ENCODE assay signal across 27 cellular contexts in genomic region chr1:217432339-217432738, GRCh38.
"Had no signal": no experiment of that assay in that cellular context is flagged by ENCODE, and none has a peak within 500 bp of the region (broad histone marks: within the 10 kb centered on the region; RNA-seq: fewer than 3 reads in every experiment).

No MANE protein-coding gene starts in this region.

- H3K27me3 Mint-ChIP-seq: memory B cell; naive thymus-derived CD4-positive, alpha-beta T cell; natural killer cell treated with Interleukin-12 subunit alpha and Interleukin-12 subunit beta and Interleukin-15 and Interleukin-18, amount 100 ng/mL, for 72 hours; progenitor cell of endocrine pancreas; stimulated activated memory B cell treated with anti-CD40 and anti-IgM and Interleukin-4, amounts not matched to agents 10 μg/mL and 1 μg/mL and 100 μg/mL, for 72 hours; stimulated activated naive CD8-positive, alpha-beta T cell treated with anti-CD3 and anti-CD28 coated beads, Interleukin-15, amount 100 ng/mL, for 72 hours had no signal

- H3K9me3 ChIP-seq: left ventricle myocardium inferior, mucosa of descending colon, ovary, right atrium auricular region, right lobe of liver, testis, thyroid gland, transverse colon, upper lobe of left lung, vagina had no signal

- DNase-seq: hypothalamus; immature natural killer cell; left ventricle myocardium inferior; midbrain; mucosa of descending colon; naive thymus-derived CD4-positive, alpha-beta T cell; ovary; right lobe of liver; stimulated activated CD4-positive, alpha-beta T cell treated with anti-CD3 and anti-CD28 coated beads, Interleukin-1b, Interleukin-23, amount 100 ng/mL, for 48 hours; stimulated activated CD4-positive, alpha-beta T cell treated with anti-CD3 and anti-CD28 coated beads, Interleukin-2, amount 100 ng/mL, for 48 hours; stimulated activated CD4-positive, alpha-beta T cell treated with anti-CD3 and anti-CD28 coated beads, Interleukin-4, amount 100 ng/mL, for 4 hours; stimulated activated CD8-positive, alpha-beta memory T cell treated with anti-CD3 and anti-CD28 coated beads, Interleukin-4, amount 100 ng/mL, for 48 hours; stimulated activated naive CD4-positive, alpha-beta T cell treated with Interleukin-2 at 50 U/mL for 16 hours; stimulated activated naive CD8-positive, alpha-beta T cell treated with anti-CD3 and anti-CD28 coated beads, Interleukin-15, amount 100 ng/mL, for 72 hours; testis; thyroid gland; transverse colon; upper lobe of left lung had no signal

- H3K4me1 Mint-ChIP-seq: immature natural killer cell; memory B cell; naive thymus-derived CD4-positive, alpha-beta T cell; stimulated activated memory B cell treated with anti-CD40 and anti-IgM and Interleukin-4, amounts not matched to agents 10 μg/mL and 1 μg/mL and 100 μg/mL, for 72 hours; stimulated activated naive CD8-positive, alpha-beta T cell treated with anti-CD3 and anti-CD28 coated beads, Interleukin-15, amount 100 ng/mL, for 72 hours had no signal

- H3K27me3 ChIP-seq: ovary, right atrium auricular region, right lobe of liver, testis, thyroid gland, transverse colon, upper lobe of left lung, vagina had no signal

- H3K9me3 Mint-ChIP-seq: memory B cell; natural killer cell treated with Interleukin-12 subunit alpha and Interleukin-12 subunit beta and Interleukin-15 and Interleukin-18, amount 100 ng/mL, for 72 hours; stimulated activated memory B cell treated with anti-CD40 and anti-IgM and Interleukin-4, amounts not matched to agents 10 μg/mL and 1 μg/mL and 100 μg/mL, for 72 hours; stimulated activated naive CD8-positive, alpha-beta T cell treated with anti-CD3 and anti-CD28 coated beads, Interleukin-15, amount 100 ng/mL, for 72 hours had no signal

- H3K27ac Mint-ChIP-seq: immature natural killer cell; memory B cell; natural killer cell treated with Interleukin-12 subunit alpha and Interleukin-12 subunit beta and Interleukin-15 and Interleukin-18, amount 100 ng/mL, for 72 hours; progenitor cell of endocrine pancreas; stimulated activated memory B cell treated with anti-CD40 and anti-IgM and Interleukin-4, amounts not matched to agents 10 μg/mL and 1 μg/mL and 100 μg/mL, for 72 hours; stimulated activated naive CD8-positive, alpha-beta T cell treated with anti-CD3 and anti-CD28 coated beads, Interleukin-15, amount 100 ng/mL, for 72 hours had no signal

- H3K36me3 ChIP-seq: ovary, right atrium auricular region, right lobe of liver, thyroid gland, transverse colon had no signal

- H3K4me3 Mint-ChIP-seq: immature natural killer cell; memory B cell; naive thymus-derived CD4-positive, alpha-beta T cell; natural killer cell treated with Interleukin-12 subunit alpha and Interleukin-12 subunit beta and Interleukin-15 and Interleukin-18, amount 100 ng/mL, for 72 hours; stimulated activated memory B cell treated with anti-CD40 and anti-IgM and Interleukin-4, amounts not matched to agents 10 μg/mL and 1 μg/mL and 100 μg/mL, for 72 hours; stimulated activated naive CD8-positive, alpha-beta T cell treated with anti-CD3 and anti-CD28 coated beads, Interleukin-15, amount 100 ng/mL, for 72 hours had no signal

- H3K4me3 ChIP-seq: left ventricle myocardium inferior, lung, mucosa of descending colon, ovary, right atrium auricular region, right lobe of liver, smooth muscle cell, testis, thyroid gland, transverse colon, upper lobe of left lung, vagina had no signal

- FAIRE-seq: islet of Langerhans had no signal

- H3K4me1 ChIP-seq: left ventricle myocardium inferior, right atrium auricular region, right lobe of liver, testis, thyroid gland, transverse colon, upper lobe of left lung, vagina had no signal

- H3K27ac ChIP-seq: left ventricle myocardium inferior, ovary, right atrium auricular region, right lobe of liver, testis, thyroid gland, transverse colon, upper lobe of left lung, vagina had no signal

- ATAC-seq: mucosa of descending colon; naive thymus-derived CD4-positive, alpha-beta T cell; natural killer cell treated with Interleukin-12 subunit alpha and Interleukin-12 subunit beta and Interleukin-15 and Interleukin-18, amount 100 ng/mL, for 72 hours; right lobe of liver; stimulated activated memory B cell treated with anti-CD40 and anti-IgM and Interleukin-4, amounts not matched to agents 10 μg/mL and 1 μg/mL and 100 μg/mL, for 72 hours; stimulated activated naive CD8-positive, alpha-beta T cell treated with anti-CD3 and anti-CD28 coated beads, Interleukin-15, amount 100 ng/mL, for 72 hours had no signal
